16 cellular contexts compared by ENCODE assay signal in the genomic region with DNA sequence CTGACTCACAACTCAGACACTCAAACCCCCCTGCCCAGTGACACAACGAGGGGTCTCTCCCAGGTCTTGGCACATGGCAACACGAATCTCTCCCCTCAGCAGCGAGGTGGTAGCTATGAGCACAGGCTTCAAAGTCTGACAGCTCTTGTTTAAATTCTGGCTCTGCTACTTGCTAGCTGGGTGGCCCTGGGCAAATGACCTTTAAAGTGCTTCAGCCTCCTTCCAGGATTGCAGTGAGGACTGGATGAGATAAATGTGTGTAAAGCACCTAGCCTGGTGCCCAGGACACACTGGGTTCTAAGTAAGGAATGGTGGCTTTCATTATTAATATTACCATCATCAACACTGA. TPM values are rescaled to one million over a fixed set of nuclear protein-coding genes. Genes with fewer than 3 reads are reported as not detected.
DNase-seq lines count a peak whose midpoint lies in the region; ATAC-seq, FAIRE-seq and TF ChIP-seq lines count a peak whose summit lies in the region.
"Had no signal": no experiment of that assay in that cellular context is flagged by ENCODE, and none has a peak within 500 bp of the region (broad histone marks: within the 10 kb centered on the region; RNA-seq: fewer than 3 reads in every experiment).

No MANE protein-coding gene starts in this region.

- no peaks in the 10 kb centered on the region for H3K27me3 ChIP-seq in trophoblast cell (ENCODE audit: insufficient read depth, low read length)
- H3K27me3 ChIP-seq: heart left ventricle, MG63, spleen had no signal

- no peak overlapping the region for H2AFZ ChIP-seq in trophoblast cell (ENCODE audit: insufficient read depth, low read length, poor library complexity)

- no peak overlapping the region for H3K23ac ChIP-seq in trophoblast cell (ENCODE audit: low read length)

- H2AK5ac ChIP-seq in trophoblast cell (ENCODE audit: low read length) = no peak overlapping the region

- H3K79me1 ChIP-seq in trophoblast cell (ENCODE audit: low read length) = peaks cover 21% of the 10 kb centered on the region

- peak overlapping the region; percentile 62 for H2BK120ac ChIP-seq in trophoblast cell (ENCODE audit: insufficient read depth, low read length, poor library complexity)

- H3K4me1 ChIP-seq in A549 (peaks cover 25% of the 10 kb centered on the region), trophoblast cell (ENCODE audit: control insufficient read depth in 1 of 2, insufficient read depth in 2 of 2, low read length in 2 of 2) (peaks cover 22 to 28% of the 10 kb centered on the region in 2 experiments)

- H3K4me2 ChIP-seq in A549 (peak overlapping the region; percentile 7; the same call in 1 of the 3 replicates), trophoblast cell (ENCODE audit: low read length) (no peak overlapping the region)

- H4K12ac ChIP-seq in trophoblast cell (ENCODE audit: low read depth, low read length) = no peak overlapping the region

- H4K91ac ChIP-seq in trophoblast cell (ENCODE audit: low read depth, low read length) = peak overlapping the region; percentile 29

- no peak for DNase-seq in A549 (ENCODE audit: low read depth in 1 of 2, low spot score in 1 of 2)
- DNase-seq in RWPE1 (ENCODE audit: low spot score) = no peak
- no peak for DNase-seq in epithelial cell of prostate (ENCODE audit: low read depth, low spot score)
- DNase-seq in trophoblast cell = peak in 1 of 2 donors; percentile 10
- DNase-seq in GM13977 (ENCODE audit: low spot score) = no peak
- DNase-seq in D721Med (ENCODE audit: insufficient read length, low spot score) = no peak
- DNase-seq in NCI-H146 (lab: John Stamatoyannopoulos, UW) = no peak
- DNase-seq: DMS 273 treated with DMSO at 0.1 percent for 48 hours, endodermal cell, heart left ventricle, left cardiac atrium, MG63, NCI-H2107, nephron progenitor cell, spleen had no signal

- TF ChIP-seq POLR2A in A549 (IDR thresholded peaks at IDR 0.05; ENCODE audit: low read length) = no peak

- TF ChIP-seq CTCF in A549 (IDR thresholded peaks at IDR 0.05) (no peak), RWPE1 (conservative IDR thresholded peaks at IDR 0.05; ENCODE audit: low read depth) (no peak), GM13977 (IDR thresholded peaks at IDR 0.05; ENCODE audit: extremely low read depth, insufficient read depth, missing control alignments) (no peak), D721Med (IDR thresholded peaks at IDR 0.05; ENCODE audit: insufficient read depth, missing control alignments) (no peak)

- WGBS in A549 (ENCODE audit: missing lambda C conversion rate) = 56% methylated on average over 3 of the region's 3 CpGs
- no CpG with 5 or more reads among the region's 3 CpGs for WGBS in trophoblast cell (ENCODE audit: extremely low coverage, insufficient coverage, insufficient read length)

- CTCF ChIA-PET in A549 (lab: Yijun Ruan, JAX) (interaction anchor here (0.8 to 5.8 kb wide), 8 partner anchors 23 to 198 kb away, joined by 3 to 26 read pairs (median 5); partner anchors contain the start of gene ANPEP), RWPE1 (lab: Yijun Ruan, JAX) (interaction anchor here (0.5 to 2.6 kb wide), 3 partner anchors 37 to 77 kb away, joined by 5 to 12 read pairs (median 7); no protein-coding TSS in a partner anchor)

- H3K14ac ChIP-seq in trophoblast cell (ENCODE audit: low read length) = peak overlapping the region; percentile 23

- no peak for TF ChIP-seq EP300 in A549 (IDR thresholded peaks at IDR 0.05)

- POLR2A ChIA-PET in A549 (lab: Yijun Ruan, JAX) (no interaction called here), RWPE1 (lab: Yijun Ruan, JAX; ENCODE audit: low non-redundant PET) (no interaction called here)

- no peaks in the 10 kb centered on the region for H3K79me2 ChIP-seq in trophoblast cell (ENCODE audit: control insufficient read depth, insufficient read depth, low read length, poor library complexity)

- no peak for ATAC-seq in A549
- ATAC-seq in GM19035 (IDR thresholded peaks at IDR 0.05; ENCODE audit: unreplicated experiment) = no peak

- H3K27ac ChIP-seq in A549 = peak overlapping the region; percentile 51 to 75; a peak in 5 of 6 replicates
- peak overlapping the region; percentile 82 for H3K27ac ChIP-seq in RWPE1
- H3K27ac ChIP-seq in epithelial cell of prostate = peak overlapping the region; percentile 83
- peak overlapping the region; percentile 95 for H3K27ac ChIP-seq in trophoblast cell (ENCODE audit: low read depth, low read length)

- peak overlapping the region; percentile 46 for H2BK12ac ChIP-seq in trophoblast cell (ENCODE audit: low read length)

- no peak for TF ChIP-seq RAD21 in A549 (conservative IDR thresholded peaks at IDR 0.05 in 1 of 2, IDR thresholded peaks at IDR 0.05 in 1 of 2)

- H3K18ac ChIP-seq in trophoblast cell (ENCODE audit: low read length) = no peak overlapping the region

- no peak overlapping the region for H4K8ac ChIP-seq in trophoblast cell (ENCODE audit: low read depth, low read length)

- FAIRE-seq in A549 (lab: Jason Lieb, UNC) = no peak
- no peak for FAIRE-seq in D721Med (lab: Jason Lieb, UNC)

- H2BK5ac ChIP-seq in trophoblast cell (ENCODE audit: low read depth, low read length, poor library complexity) = peak overlapping the region; percentile 89

- H3K4ac ChIP-seq in trophoblast cell (ENCODE audit: low read depth, low read length) = peak overlapping the region; percentile 26

- peaks cover 18 to 19% of the 10 kb centered on the region in 2 experiments for H3K36me3 ChIP-seq in trophoblast cell (ENCODE audit: control insufficient read depth in 1 of 2, insufficient read depth in 2 of 2, low read length in 2 of 2)

- H3K9ac ChIP-seq in trophoblast cell (ENCODE audit: low read length) = no peak overlapping the region

- no peak overlapping the region for H3K4me3 ChIP-seq in A549
- H3K4me3 ChIP-seq in trophoblast cell (ENCODE audit: low read depth, low read length) = no peak overlapping the region
- H3K4me3 ChIP-seq: heart left ventricle, MG63, spleen had no signal

- H3K9me3 ChIP-seq in A549 (no peaks in the 10 kb centered on the region), trophoblast cell (ENCODE audit: insufficient read depth, low read depth, low read length) (peaks cover 3% of the 10 kb centered on the region)
- H3K9me3 ChIP-seq: heart left ventricle, MG63, spleen had no signal

- in situ Hi-C loops in GM13977 (cut with MboI; ENCODE audit: low pct_unique_long_range_greater_than_20kb, low sequenced_read_pairs, unreplicated experiment) = no loop called here

TF ChIP-seq in A549, 52 proteins besides CTCF, POLR2A, EP300 and RAD21 (continues in another document):
- TF ChIP-seq HOXB5 (CRISPR knock-in tag; IDR thresholded peaks at IDR 0.05) (no peak), MAFK (IDR thresholded peaks at IDR 0.05; ENCODE audit: partially characterized antibody) (no peak), RCOR1 (IDR thresholded peaks at IDR 0.05; ENCODE audit: low read depth, low read length) (no peak), RARB (CRISPR knock-in tag; IDR thresholded peaks at IDR 0.05) (no peak), HMGXB4 (CRISPR knock-in tag; IDR thresholded peaks at IDR 0.05; ENCODE audit: borderline replicate concordance) (no peak), ATOH8 (CRISPR knock-in tag; IDR thresholded peaks at IDR 0.05; ENCODE audit: low read depth) (no peak), TFCP2L1 (CRISPR knock-in tag; IDR thresholded peaks at IDR 0.05) (no peak), MAZ (IDR thresholded peaks at IDR 0.05; ENCODE audit: borderline replicate concordance, low read depth, low read length) (no peak), SREBF2 (IDR thresholded peaks at IDR 0.05) (no peak), TP53 (CRISPR knock-in tag; IDR thresholded peaks at IDR 0.05) (no peak), HOXA7 (CRISPR knock-in tag; IDR thresholded peaks at IDR 0.05) (no peak), JUNB (IDR thresholded peaks at IDR 0.05) (no peak), HEYL (CRISPR knock-in tag; IDR thresholded peaks at IDR 0.05) (no peak)

RNA-seq across cellular contexts. Expression of gene ANPEP, which starts 23.2 kb away (rescaled TPM):
- polyA plus RNA-seq in A549 (2011; rRNA removed) (3.8 and 5.3 TPM in 2 replicates), A549 (2017; fragmentation: RNase III; extraction: RNeasy Plus Mini Kit Qiagen cat#74134 plus additional on column Dnase treatment) (9.3 to 12.5 TPM (median 9.9 TPM) in 3 replicates)
- polyA plus RNA-seq in A549 (2012; cell fraction: cytosol; rRNA removed) = 1.9 and 2.5 TPM in 2 replicates
- polyA plus RNA-seq in A549 (2012; cell fraction: nucleus; rRNA removed) = 9.2 and 12.7 TPM in 2 replicates
- 5.9 and 6.5 TPM in 2 replicates for polyA minus RNA-seq in A549 (2011; rRNA and poly(A)+ RNA removed)
- 0.23 and 0.40 TPM in 2 replicates for polyA plus RNA-seq in trophoblast cell (2013)

RNA-seq across cellular contexts. Expression of gene AP3S2, which starts 56.0 kb away (rescaled TPM):
- polyA plus RNA-seq in A549 (2011; rRNA removed) (56.7 and 85.9 TPM in 2 replicates), A549 (2017; fragmentation: RNase III; extraction: RNeasy Plus Mini Kit Qiagen cat#74134 plus additional on column Dnase treatment) (85.1 to 95.0 TPM (median 91.7 TPM) in 3 replicates)
- polyA plus RNA-seq in A549 (2012; cell fraction: cytosol; rRNA removed) = 12.0 and 16.5 TPM in 2 replicates
- polyA plus RNA-seq in A549 (2012; cell fraction: nucleus; rRNA removed) = 10.1 and 13.5 TPM in 2 replicates
- polyA minus RNA-seq in A549 (2011; rRNA and poly(A)+ RNA removed) = 55.1 and 58.0 TPM in 2 replicates
- polyA plus RNA-seq in trophoblast cell (2013) = 17.1 and 17.5 TPM in 2 replicates
